In the genomic region with DNA sequence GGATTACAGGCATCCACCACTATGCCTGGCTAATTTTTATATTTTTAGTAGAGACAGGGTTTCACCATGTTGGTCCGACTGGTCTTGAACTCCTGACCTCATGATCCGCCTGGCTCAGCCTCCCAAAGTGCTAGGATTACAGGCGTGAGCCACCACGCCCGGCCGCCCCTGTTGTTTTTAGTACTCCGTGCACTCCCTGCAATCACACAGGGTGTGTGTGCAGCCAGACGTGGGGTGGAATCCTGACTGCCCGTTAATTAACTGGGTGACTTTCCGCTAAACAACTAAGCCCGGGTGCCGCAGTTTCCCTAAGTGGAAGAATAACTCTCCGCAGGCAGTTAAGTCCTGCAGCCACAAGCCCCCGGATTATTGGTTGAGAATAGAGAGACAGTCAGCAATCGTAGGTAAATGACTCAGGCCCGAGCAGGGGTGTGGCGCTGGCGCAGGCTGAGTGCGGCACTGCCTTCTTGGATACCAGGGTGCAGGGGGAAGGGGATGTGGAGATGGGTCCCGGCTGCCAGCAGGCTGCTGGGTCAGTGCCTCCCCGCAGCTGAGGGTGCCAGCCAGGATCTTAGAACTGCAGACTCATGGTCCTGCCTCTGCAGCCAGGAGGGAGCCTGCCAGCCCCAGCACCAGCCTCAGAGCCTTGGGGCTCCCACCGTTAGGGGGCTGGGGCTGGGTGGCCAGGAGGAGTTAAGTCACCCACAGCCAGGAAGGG, we compare ENCODE assay signal across 17 cellular contexts. TPM values are rescaled to one million over a fixed set of nuclear protein-coding genes. Genes with fewer than 3 reads are reported as not detected.
DNase-seq lines count a peak whose midpoint lies in the region; ATAC-seq and TF ChIP-seq lines count a peak whose summit lies in the region.
"Had no signal": no experiment of that assay in that cellular context is flagged by ENCODE, and none has a peak within 500 bp of the region (broad histone marks: within the 10 kb centered on the region; RNA-seq: fewer than 3 reads in every experiment).

No MANE protein-coding gene starts in this region.

- no peaks in the 10 kb centered on the region for H3K36me3 ChIP-seq in transverse colon

- H3K27ac ChIP-seq in caudate nucleus (ENCODE audit: low read depth, low read length) (peak overlapping the region; percentile 85), transverse colon (peak overlapping the region; percentile 3 to 58 (median 26))

- WGBS in transverse colon (ENCODE audit: low coverage in 1 of 2), 2 donors: 0 to 46% methylated on average over 1 to 20 of the region's 22 CpGs

- in situ Hi-C loops in transverse colon (cut with MboI; ENCODE audit: low pct_ligation_motif_present in 1 of 4, low pct_unique_long_range_greater_than_20kb in 1 of 4, low sequenced_read_pairs in 3 of 4) (no loop called here), ACHN (cut with HindIII; ENCODE audit: low pct_ligation_motif_present, low pct_unique_long_range_greater_than_20kb, low sequenced_read_pairs) (no loop called here)

- no peak for TF ChIP-seq POLR2A in transverse colon (IDR thresholded peaks at IDR 0.05)

- ATAC-seq in left colon (peak; percentile 65), GM21360 (IDR thresholded peaks at IDR 0.05; ENCODE audit: unreplicated experiment) (no peak)
- ATAC-seq: effector memory CD8-positive, alpha-beta T cell; GM12878 had no signal

- no peaks in the 10 kb centered on the region for H3K9me3 ChIP-seq in transverse colon

- no peak for TF ChIP-seq CTCF in transverse colon (IDR thresholded peaks at IDR 0.05)

- no peak for TF ChIP-seq EP300 in transverse colon (IDR thresholded peaks at IDR 0.05; ENCODE audit: low read depth)

- H3K27me3 ChIP-seq in transverse colon: no peaks in the 10 kb centered on the region

- no peak overlapping the region for H3K4me3 ChIP-seq in transverse colon
- H3K4me3 ChIP-seq: GM12878 had no signal

- peaks cover 0 to 28% (median 7%) of the 10 kb centered on the region in 4 donors for H3K4me1 ChIP-seq in transverse colon

- intact Hi-C loops in left colon (cut with DNase I, micrococcal nuclease) (no loop called here), transverse colon (cut with DNase I; ENCODE audit: low total_unique reads) (no loop called here)

- DNase-seq in LoVo (ENCODE audit: low spot score) (peak; percentile 41), caudate nucleus (lab: John Stamatoyannopoulos, UW) (peak in 45 of 61 donors; percentile 7 to 79 (median 47)), left colon (peak; percentile 63 to 69), transverse colon (peak; percentile 74), ACHN (no peak), KG1 (lab: John Stamatoyannopoulos, UW) (no peak)
- DNase-seq: activated CD4-positive, CD25-positive, alpha-beta regulatory T cell; activated naive CD4-positive, alpha-beta T cell treated with anti-CD3 and anti-CD28 coated beads for 36 hours; effector memory CD8-positive, alpha-beta T cell; EL; glutamatergic neuron; NCI-H1092 treated with DMSO at 0.1 percent for 48 hours; NCI-H510A; T-helper 1 cell had no signal

RNA-seq across cellular contexts. Expression of gene FXYD3, which starts 6.1 kb away (rescaled TPM):
- 1,000 to 10,000 TPM; 4,169 to 4,218 TPM for total RNA-seq in left colon
- 1,000 to 10,000 TPM; 1,678 to 4,641 (median 3,622) TPM for total RNA-seq in transverse colon
- total RNA-seq: activated naive CD4-positive, alpha-beta T cell treated with anti-CD3 and anti-CD28 coated beads for 36 hours had no signal

RNA-seq across cellular contexts. Expression of gene LGI4, which starts 25.3 kb away (rescaled TPM):
- total RNA-seq in left colon (10 to 100 TPM in 1 of 2 donors, 1 to 10 TPM in 1; 9.7 to 14.2 TPM), transverse colon (10 to 100 TPM in 3 of 4 donors, 1 to 10 TPM in 1; 9.8 to 71.8 (median 25.9) TPM)
- total RNA-seq: GM12878, kidney epithelial cell had no signal

RNA-seq across cellular contexts. Expression of gene FXYD1, which starts 29.1 kb away (rescaled TPM):
- total RNA-seq in left colon (10 to 100 TPM in 1 of 2 donors, 1 to 10 TPM in 1; 7.7 to 30.3 TPM), transverse colon (10 to 100 TPM in 2 of 4 donors, not detected in 2; 10.6 to 29.2 TPM)
- total RNA-seq: kidney epithelial cell had no signal

RNA-seq across cellular contexts. Expression of gene FXYD7, which starts 33.5 kb away (rescaled TPM):
- not detected for total RNA-seq in left colon
- total RNA-seq in transverse colon: not detected
- total RNA-seq: kidney epithelial cell had no signal

RNA-seq across cellular contexts. Expression of gene FXYD5, which starts 45.0 kb away (rescaled TPM):
- total RNA-seq in left colon (10 to 100 TPM; 14.9 to 18.3 TPM), transverse colon (10 to 100 TPM in 2 of 4 donors, 1 to 10 TPM in 2; 2.0 to 57.2 (median 15.1) TPM)

Comparison
In these comparisons a context has a peak if more than half of its experiments do, and no peak if none do; other contexts are left out.
1. DNase-seq: peak in LoVo (single experiment), caudate nucleus (45 of 61), left colon (2 of 2) and transverse colon (single experiment); none in ACHN (single experiment) and KG1 (single experiment).